ENCODE assay signal across 1 cellular context in the genomic region with DNA sequence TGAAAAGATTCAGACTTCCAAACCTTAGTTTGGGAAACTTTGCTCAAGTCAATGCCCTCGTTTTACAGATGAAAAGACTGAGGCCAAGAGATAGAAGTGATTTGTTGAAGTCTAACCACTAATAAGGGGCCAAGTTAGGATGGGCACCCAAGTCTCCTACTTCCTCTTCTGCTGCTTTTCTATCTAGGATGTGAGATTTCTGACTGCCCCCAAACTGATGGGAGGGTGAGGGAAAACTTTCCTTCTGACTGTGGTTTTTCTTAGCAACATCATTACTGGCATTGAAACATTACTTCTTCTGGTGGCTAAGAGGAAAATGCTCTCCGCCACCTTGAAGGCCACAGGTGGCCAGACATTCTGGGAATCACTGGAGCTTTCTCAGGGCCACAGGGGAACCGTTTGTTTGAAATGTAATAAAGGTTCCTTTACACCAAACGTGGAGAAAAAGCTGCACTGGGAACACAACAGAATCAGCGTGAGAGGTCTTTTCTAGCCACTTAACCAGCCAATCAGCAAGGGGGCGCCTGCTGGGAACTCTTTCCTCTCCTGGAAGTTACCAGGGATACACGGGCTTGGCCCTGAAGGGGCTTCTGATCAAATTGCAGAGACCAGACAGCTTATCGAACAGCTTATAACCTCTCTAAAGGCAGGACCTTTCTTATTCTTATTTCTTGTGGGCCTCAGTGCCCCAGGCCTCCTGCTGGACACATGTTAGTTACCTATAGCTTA.
TF ChIP-seq lines count a peak whose summit lies in the region.

No MANE protein-coding gene starts in this region.

TF ChIP-seq in GM23338, 12 proteins besides CTCF, POLR2A, EP300 and RAD21 (continued from another document):
- TF ChIP-seq, protein P1, sequence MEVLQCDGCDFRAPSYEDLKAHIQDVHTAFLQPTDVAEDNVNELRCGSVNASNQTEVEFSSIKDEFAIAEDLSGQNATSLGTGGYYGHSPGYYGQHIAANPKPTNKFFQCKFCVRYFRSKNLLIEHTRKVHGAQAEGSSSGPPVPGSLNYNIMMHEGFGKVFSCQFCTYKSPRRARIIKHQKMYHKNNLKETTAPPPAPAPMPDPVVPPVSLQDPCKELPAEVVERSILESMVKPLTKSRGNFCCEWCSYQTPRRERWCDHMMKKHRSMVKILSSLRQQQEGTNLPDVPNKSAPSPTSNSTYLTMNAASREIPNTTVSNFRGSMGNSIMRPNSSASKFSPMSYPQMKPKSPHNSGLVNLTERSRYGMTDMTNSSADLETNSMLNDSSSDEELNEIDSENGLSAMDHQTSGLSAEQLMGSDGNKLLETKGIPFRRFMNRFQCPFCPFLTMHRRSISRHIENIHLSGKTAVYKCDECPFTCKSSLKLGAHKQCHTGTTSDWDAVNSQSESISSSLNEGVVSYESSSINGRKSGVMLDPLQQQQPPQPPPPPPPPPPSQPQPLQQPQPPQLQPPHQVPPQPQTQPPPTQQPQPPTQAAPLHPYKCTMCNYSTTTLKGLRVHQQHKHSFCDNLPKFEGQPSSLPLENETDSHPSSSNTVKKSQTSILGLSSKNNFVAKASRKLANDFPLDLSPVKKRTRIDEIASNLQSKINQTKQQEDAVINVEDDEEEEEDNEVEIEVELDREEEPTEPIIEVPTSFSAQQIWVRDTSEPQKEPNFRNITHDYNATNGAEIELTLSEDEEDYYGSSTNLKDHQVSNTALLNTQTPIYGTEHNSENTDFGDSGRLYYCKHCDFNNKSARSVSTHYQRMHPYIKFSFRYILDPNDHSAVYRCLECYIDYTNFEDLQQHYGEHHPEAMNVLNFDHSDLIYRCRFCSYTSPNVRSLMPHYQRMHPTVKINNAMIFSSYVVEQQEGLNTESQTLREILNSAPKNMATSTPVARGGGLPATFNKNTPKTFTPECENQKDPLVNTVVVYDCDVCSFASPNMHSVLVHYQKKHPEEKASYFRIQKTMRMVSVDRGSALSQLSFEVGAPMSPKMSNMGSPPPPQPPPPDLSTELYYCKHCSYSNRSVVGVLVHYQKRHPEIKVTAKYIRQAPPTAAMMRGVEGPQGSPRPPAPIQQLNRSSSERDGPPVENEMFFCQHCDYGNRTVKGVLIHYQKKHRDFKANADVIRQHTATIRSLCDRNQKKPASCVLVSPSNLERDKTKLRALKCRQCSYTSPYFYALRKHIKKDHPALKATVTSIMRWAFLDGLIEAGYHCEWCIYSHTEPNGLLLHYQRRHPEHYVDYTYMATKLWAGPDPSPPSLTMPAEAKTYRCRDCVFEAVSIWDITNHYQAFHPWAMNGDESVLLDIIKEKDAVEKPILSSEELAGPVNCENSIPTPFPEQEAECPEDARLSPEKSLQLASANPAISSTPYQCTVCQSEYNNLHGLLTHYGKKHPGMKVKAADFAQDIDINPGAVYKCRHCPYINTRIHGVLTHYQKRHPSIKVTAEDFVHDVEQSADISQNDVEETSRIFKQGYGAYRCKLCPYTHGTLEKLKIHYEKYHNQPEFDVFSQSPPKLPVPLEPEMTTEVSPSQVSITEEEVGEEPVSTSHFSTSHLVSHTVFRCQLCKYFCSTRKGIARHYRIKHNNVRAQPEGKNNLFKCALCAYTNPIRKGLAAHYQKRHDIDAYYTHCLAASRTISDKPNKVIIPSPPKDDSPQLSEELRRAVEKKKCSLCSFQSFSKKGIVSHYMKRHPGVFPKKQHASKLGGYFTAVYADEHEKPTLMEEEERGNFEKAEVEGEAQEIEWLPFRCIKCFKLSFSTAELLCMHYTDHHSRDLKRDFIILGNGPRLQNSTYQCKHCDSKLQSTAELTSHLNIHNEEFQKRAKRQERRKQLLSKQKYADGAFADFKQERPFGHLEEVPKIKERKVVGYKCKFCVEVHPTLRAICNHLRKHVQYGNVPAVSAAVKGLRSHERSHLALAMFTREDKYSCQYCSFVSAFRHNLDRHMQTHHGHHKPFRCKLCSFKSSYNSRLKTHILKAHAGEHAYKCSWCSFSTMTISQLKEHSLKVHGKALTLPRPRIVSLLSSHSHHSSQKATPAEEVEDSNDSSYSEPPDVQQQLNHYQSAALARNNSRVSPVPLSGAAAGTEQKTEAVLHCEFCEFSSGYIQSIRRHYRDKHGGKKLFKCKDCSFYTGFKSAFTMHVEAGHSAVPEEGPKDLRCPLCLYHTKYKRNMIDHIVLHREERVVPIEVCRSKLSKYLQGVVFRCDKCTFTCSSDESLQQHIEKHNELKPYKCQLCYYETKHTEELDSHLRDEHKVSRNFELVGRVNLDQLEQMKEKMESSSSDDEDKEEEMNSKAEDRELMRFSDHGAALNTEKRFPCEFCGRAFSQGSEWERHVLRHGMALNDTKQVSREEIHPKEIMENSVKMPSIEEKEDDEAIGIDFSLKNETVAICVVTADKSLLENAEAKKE (CRISPR knock-in tag; IDR thresholded peaks at IDR 0.05): no peak
- no peak for TF ChIP-seq EZH2phosphoT487 (IDR thresholded peaks at IDR 0.05; ENCODE audit: unreplicated experiment)
TF ChIP-seq in GM23338: peak in this region for 0.
